In the genomic region with DNA sequence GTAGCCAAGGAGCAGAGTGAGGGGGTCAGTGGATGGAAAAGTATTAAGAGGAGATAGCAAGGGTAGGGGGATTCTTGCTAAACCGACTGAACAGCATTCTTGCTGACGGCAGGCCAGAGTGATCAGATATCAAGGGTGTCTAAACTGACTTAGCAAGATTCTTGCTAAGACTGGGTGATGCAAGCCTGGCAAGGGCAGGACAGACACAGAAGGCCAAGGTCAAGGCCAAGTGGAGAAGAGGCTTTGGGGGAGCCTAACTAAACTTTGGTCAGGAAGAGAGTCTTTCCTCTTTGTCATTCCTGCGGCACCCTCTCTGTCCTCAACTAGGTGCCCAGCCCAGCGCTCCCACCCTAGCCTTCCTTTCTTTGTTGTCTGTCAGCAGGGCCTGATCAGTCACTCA, we compare ENCODE assay signal across 19 cellular contexts. TPM values are rescaled to one million over a fixed set of nuclear protein-coding genes. Genes with fewer than 3 reads are reported as not detected.
DNase-seq lines count a peak whose midpoint lies in the region; ATAC-seq and TF ChIP-seq lines count a peak whose summit lies in the region.
"Had no signal": no experiment of that assay in that cellular context is flagged by ENCODE, and none has a peak within 500 bp of the region (broad histone marks: within the 10 kb centered on the region; RNA-seq: fewer than 3 reads in every experiment).

No MANE protein-coding gene starts in this region.

- H3K4me2 ChIP-seq in GM23338 (no peak overlapping the region), parathyroid adenoma (ENCODE audit: low read length) (peak overlapping the region; percentile 17)

- no peaks in the 10 kb centered on the region for H3K9me3 Mint-ChIP-seq in GM23338
- H3K9me3 Mint-ChIP-seq: stimulated activated naive CD8-positive, alpha-beta T cell treated with anti-CD3 and anti-CD28 coated beads, Interleukin-15, amount 100 ng/mL, for 72 hours had no signal

- no peak overlapping the region for H3K27ac Mint-ChIP-seq in GM23338
- H3K27ac Mint-ChIP-seq in T-helper 17 cell = peak overlapping the region; percentile 68
- H3K27ac Mint-ChIP-seq: stimulated activated naive CD8-positive, alpha-beta T cell treated with anti-CD3 and anti-CD28 coated beads, Interleukin-15, amount 100 ng/mL, for 72 hours had no signal

- H3K79me2 ChIP-seq in GM23338 (replicated peaks; ENCODE audit: insufficient read depth) = no peaks in the 10 kb centered on the region
- no peaks in the 10 kb centered on the region for H3K79me2 ChIP-seq in parathyroid adenoma

- TF ChIP-seq CTCF in GM23338 (conservative IDR thresholded peaks at IDR 0.05; ENCODE audit: low read depth in 2 of 2) = no peak
- no peak for TF ChIP-seq CTCF in parathyroid adenoma (IDR thresholded peaks at IDR 0.05)
- TF ChIP-seq CTCF in dorsolateral prefrontal cortex (IDR thresholded peaks at IDR 0.05 in 54 of 56, conservative IDR thresholded peaks at IDR 0.05 in 2 of 56; ENCODE audit: low read depth in 1 of 56, partially characterized antibody in 56 of 56) = no peak

- peaks cover 6% of the 10 kb centered on the region for H3K27me3 Mint-ChIP-seq in GM23338 (ENCODE audit: insufficient read depth, low read depth, poor library complexity)
- H3K27me3 Mint-ChIP-seq in T-helper 17 cell = no peaks in the 10 kb centered on the region
- H3K27me3 Mint-ChIP-seq: stimulated activated naive CD8-positive, alpha-beta T cell treated with anti-CD3 and anti-CD28 coated beads, Interleukin-15, amount 100 ng/mL, for 72 hours had no signal

- H3K4me1 ChIP-seq in GM23338 (ENCODE audit: insufficient read depth) (no peaks in the 10 kb centered on the region; the same call in 1 of the 2 replicates), parathyroid adenoma (peaks cover 20% of the 10 kb centered on the region)
- H3K4me1 ChIP-seq: colonic mucosa, pancreas, upper lobe of right lung had no signal

- H3K4me3 ChIP-seq in GM23338 (no peak overlapping the region), parathyroid adenoma (ENCODE audit: low read depth, low read length) (no peak overlapping the region), dorsolateral prefrontal cortex (no peak overlapping the region)
- H3K4me3 ChIP-seq: colonic mucosa, pancreas, upper lobe of right lung had no signal

- H4K20me1 ChIP-seq in GM23338 (replicated peaks; ENCODE audit: insufficient read depth) = no peaks in the 10 kb centered on the region

- H3K4me3 Mint-ChIP-seq in GM23338 = peak overlapping the region; percentile 21; the same call in 1 of the 3 replicates
- no peak overlapping the region for H3K4me3 Mint-ChIP-seq in T-helper 17 cell
- H3K4me3 Mint-ChIP-seq: stimulated activated naive CD8-positive, alpha-beta T cell treated with anti-CD3 and anti-CD28 coated beads, Interleukin-15, amount 100 ng/mL, for 72 hours had no signal

- H3K9me3 ChIP-seq in T-helper 17 cell (ENCODE audit: control insufficient read depth, low read length, poor library complexity, severe bottlenecking) (no peaks in the 10 kb centered on the region), parathyroid adenoma (ENCODE audit: control insufficient read depth, low read length) (no peaks in the 10 kb centered on the region)
- H3K9me3 ChIP-seq: colonic mucosa, pancreas, upper lobe of right lung had no signal

- H2AFZ ChIP-seq in GM23338 (no peak overlapping the region; the same call in 1 of the 2 replicates), parathyroid adenoma (peak overlapping the region; percentile 76)

- peak; percentile 17 for DNase-seq in GM23338 (ENCODE audit: low spot score)
- DNase-seq in T-helper 17 cell = no peak
- DNase-seq in fibroblast of gingiva (ENCODE audit: low read depth) = peak; percentile 49
- DNase-seq in NCI-H2171 treated with DMSO at 0.1 percent for 48 hours (lab: John Stamatoyannopoulos, UW) = no peak
- DNase-seq in dorsolateral prefrontal cortex = no peak
- no peak for DNase-seq in T-helper 9 cell
- DNase-seq: activated CD4-positive, alpha-beta T cell treated with anti-CD3 and anti-CD28 coated beads, Interleukin-2, amount 50 U/mL, for 1 hour; activated naive CD4-positive, alpha-beta T cell; colonic mucosa; NCI-H1092; NCI-H2081; NCI-H446 treated with DMSO at 0.1 percent for 48 hours; pancreas; stimulated activated naive CD8-positive, alpha-beta T cell treated with anti-CD3 and anti-CD28 coated beads, Interleukin-15, amount 100 ng/mL, for 72 hours; upper lobe of right lung had no signal

- no peaks in the 10 kb centered on the region for H3K36me3 ChIP-seq in GM23338 (ENCODE audit: insufficient read depth)
- no peaks in the 10 kb centered on the region for H3K36me3 ChIP-seq in parathyroid adenoma (ENCODE audit: control insufficient read depth, insufficient read depth, low read length)
- H3K36me3 ChIP-seq: colonic mucosa, pancreas, upper lobe of right lung had no signal

- H3K4me1 Mint-ChIP-seq in GM23338 (peaks cover 23% of the 10 kb centered on the region), T-helper 17 cell (peaks cover 34% of the 10 kb centered on the region)

- H3K27me3 ChIP-seq in GM23338 (ENCODE audit: insufficient read depth) (no peaks in the 10 kb centered on the region), parathyroid adenoma (ENCODE audit: control insufficient read depth, insufficient read depth, low read length) (no peaks in the 10 kb centered on the region), dorsolateral prefrontal cortex (peaks cover 0 to 56% (median 7%) of the 10 kb centered on the region in 45 donors)
- H3K27me3 ChIP-seq: colonic mucosa, pancreas, upper lobe of right lung had no signal

- intact Hi-C loops in dorsolateral prefrontal cortex (cut with DNase I) = no loop called here

- H3K27ac ChIP-seq in GM23338 (ENCODE audit: low read depth) (no peak overlapping the region), parathyroid adenoma (peak overlapping the region; percentile 79), dorsolateral prefrontal cortex (no peak overlapping the region)
- H3K27ac ChIP-seq: colonic mucosa, pancreas, upper lobe of right lung had no signal

- H3K9me2 ChIP-seq in GM23338 (ENCODE audit: insufficient read depth) = no peaks in the 10 kb centered on the region

- no peaks in the 10 kb centered on the region for H3F3A ChIP-seq in GM23338 (replicated peaks; ENCODE audit: low read depth)

- H3K9ac ChIP-seq in parathyroid adenoma = no peak overlapping the region

- H3K36me3 Mint-ChIP-seq in GM23338 (ENCODE audit: low read depth) (no peaks in the 10 kb centered on the region), T-helper 17 cell (ENCODE audit: low read depth) (no peaks in the 10 kb centered on the region)

- ATAC-seq in GM23338 = no peak
- no peak for ATAC-seq in T-helper 17 cell
- no peak for ATAC-seq in GM18498 (IDR thresholded peaks at IDR 0.05; ENCODE audit: unreplicated experiment)
- ATAC-seq: left lobe of liver; stimulated activated naive CD8-positive, alpha-beta T cell treated with anti-CD3 and anti-CD28 coated beads, Interleukin-15, amount 100 ng/mL, for 72 hours; upper lobe of right lung had no signal

TF ChIP-seq in GM23338, 12 proteins besides CTCF, POLR2A, EP300 and RAD21 (continues in another document):
- TF ChIP-seq, protein P1, sequence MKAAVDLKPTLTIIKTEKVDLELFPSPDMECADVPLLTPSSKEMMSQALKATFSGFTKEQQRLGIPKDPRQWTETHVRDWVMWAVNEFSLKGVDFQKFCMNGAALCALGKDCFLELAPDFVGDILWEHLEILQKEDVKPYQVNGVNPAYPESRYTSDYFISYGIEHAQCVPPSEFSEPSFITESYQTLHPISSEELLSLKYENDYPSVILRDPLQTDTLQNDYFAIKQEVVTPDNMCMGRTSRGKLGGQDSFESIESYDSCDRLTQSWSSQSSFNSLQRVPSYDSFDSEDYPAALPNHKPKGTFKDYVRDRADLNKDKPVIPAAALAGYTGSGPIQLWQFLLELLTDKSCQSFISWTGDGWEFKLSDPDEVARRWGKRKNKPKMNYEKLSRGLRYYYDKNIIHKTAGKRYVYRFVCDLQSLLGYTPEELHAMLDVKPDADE (IDR thresholded peaks at IDR 0.05) = no peak
- TF ChIP-seq ZNF114 (CRISPR knock-in tag; IDR thresholded peaks at IDR 0.05) = no peak
- no peak for TF ChIP-seq NANOG (IDR thresholded peaks at IDR 0.05; ENCODE audit: borderline replicate concordance)
- TF ChIP-seq POLR2AphosphoS5 (IDR thresholded peaks at IDR 0.05; ENCODE audit: low read depth) = no peak
- TF ChIP-seq ZNF331 (CRISPR knock-in tag; IDR thresholded peaks at IDR 0.05; ENCODE audit: low read depth) = no peak
- no peak for TF ChIP-seq EZH2 (IDR thresholded peaks at IDR 0.05; ENCODE audit: low read depth, unreplicated experiment)

RNA-seq across cellular contexts. Expression of gene XPNPEP2, which starts 0.8 kb away (rescaled TPM):
- not detected in 2 replicates for total RNA-seq in GM23338 (2014; rRNA removed; shearing (Covaris generic))
- polyA plus RNA-seq in GM23338 (2016; fragmentation: Nextera tagmentation; extraction: Ambion mirVana) = not detected in 2 replicates
- total RNA-seq in T-helper 17 cell (under 1 TPM; 0.25 to 0.83 TPM), dorsolateral prefrontal cortex (under 1 TPM in 6 of 120 experiments, not detected in 114; 0.07 to 0.29 (median 0.17) TPM)
- total RNA-seq: LHCN-M2 had no signal

RNA-seq across cellular contexts. Expression of gene SASH3, which starts 40.2 kb away (rescaled TPM):
- not detected in 2 replicates for total RNA-seq in GM23338 (2014; rRNA removed; shearing (Covaris generic))
- polyA plus RNA-seq in GM23338 (2016; fragmentation: Nextera tagmentation; extraction: Ambion mirVana) = 0.18 and 0.26 TPM in 2 replicates
- total RNA-seq in T-helper 17 cell (100 to 1,000 TPM; 114 to 116 TPM), dorsolateral prefrontal cortex (10 to 100 TPM in 9 of 120 experiments, 1 to 10 TPM in 109, under 1 TPM in 2; 0.50 to 20.0 (median 4.8) TPM)
- total RNA-seq: LHCN-M2 had no signal

Comparison
In these comparisons a context has a peak if more than half of its experiments do, and no peak if none do; other contexts are left out.
1. DNase-seq: peak in GM23338 (single experiment) and fibroblast of gingiva (single experiment); none in T-helper 17 cell (0 of 3), NCI-H2171 treated with DMSO at 0.1 percent for 48 hours (single experiment), dorsolateral prefrontal cortex (0 of 10) and T-helper 9 cell (single experiment).
2. RNA of gene SASH3, which starts 40.2 kb away (total RNA-seq): 114 to 116 TPM in T-helper 17 cell; 0.50 to 20.0 TPM in dorsolateral prefrontal cortex and not detected in GM23338; every median in the first group is over 4 times any median in the second.